In genomic region chrX:19849433-19850190, GRCh38 we compare ENCODE assay signal across 11 cellular contexts. TPM values are rescaled to one million over a fixed set of nuclear protein-coding genes. Genes with fewer than 3 reads are reported as not detected.
A peak's percentile ranks its signal among the peaks of the same experiment; 100 is the strongest.
DNase-seq lines count a peak whose midpoint lies in the region; ATAC-seq and TF ChIP-seq lines count a peak whose summit lies in the region.
"Had no signal": no experiment of that assay in that cellular context is flagged by ENCODE, and none has a peak within 500 bp of the region (broad histone marks: within the 10 kb centered on the region; RNA-seq: fewer than 3 reads in every experiment).

No MANE protein-coding gene starts in this region.

- H3K9me3 ChIP-seq in CD8-positive, alpha-beta T cell (ENCODE audit: low read length), result no peaks in the 10 kb centered on the region
- no peaks in the 10 kb centered on the region for H3K9me3 ChIP-seq in breast epithelium

- H3K9me3 Mint-ChIP-seq in CD8-positive, alpha-beta T cell, result no peaks in the 10 kb centered on the region
- H3K9me3 Mint-ChIP-seq in T-helper 2 cell treated with Interferon-gamma antibody and Interleukin-4, amounts not matched to agents 5 μg/mL and 100 μg/mL, for 36 hours, result no peaks in the 10 kb centered on the region

- no peak for TF ChIP-seq CTCF in CD8-positive, alpha-beta T cell (IDR thresholded peaks at IDR 0.05)
- no peak for TF ChIP-seq CTCF in breast epithelium (IDR thresholded peaks at IDR 0.05)

- H3K36me3 Mint-ChIP-seq in CD8-positive, alpha-beta T cell, result peaks cover 6% of the 10 kb centered on the region
- H3K36me3 Mint-ChIP-seq in T-helper 2 cell treated with Interferon-gamma antibody and Interleukin-4, amounts not matched to agents 5 μg/mL and 100 μg/mL, for 36 hours (ENCODE audit: low read depth), result peaks cover 9% of the 10 kb centered on the region

- no peak overlapping the region for H3K27ac ChIP-seq in CD8-positive, alpha-beta T cell (ENCODE audit: low read depth, low read length)
- no peak overlapping the region for H3K27ac ChIP-seq in breast epithelium
- H3K27ac ChIP-seq: esophagus muscularis mucosa had no signal

- TF ChIP-seq POLR2A in breast epithelium (IDR thresholded peaks at IDR 0.05), result no peak

- peaks cover 13% of the 10 kb centered on the region for H3K4me1 ChIP-seq in CD8-positive, alpha-beta T cell (ENCODE audit: insufficient read depth, low read length)
- no peaks in the 10 kb centered on the region for H3K4me1 ChIP-seq in breast epithelium
- H3K4me1 ChIP-seq: esophagus muscularis mucosa had no signal

- H3K4me3 Mint-ChIP-seq in CD8-positive, alpha-beta T cell, result peak overlapping the region; percentile 54
- peak overlapping the region; percentile 45 for H3K4me3 Mint-ChIP-seq in T-helper 2 cell treated with Interferon-gamma antibody and Interleukin-4, amounts not matched to agents 5 μg/mL and 100 μg/mL, for 36 hours
- H3K4me3 Mint-ChIP-seq: HFFc6 had no signal

- no peak for ATAC-seq in CD8-positive, alpha-beta T cell
- ATAC-seq in GM19438 (IDR thresholded peaks at IDR 0.05; ENCODE audit: low read depth, unreplicated experiment) (peak; percentile 72), HG03103 (IDR thresholded peaks at IDR 0.05; ENCODE audit: low read depth, unreplicated experiment) (peak; percentile 71)

- peak overlapping the region; percentile 79 for H3K27ac Mint-ChIP-seq in CD8-positive, alpha-beta T cell
- peak overlapping the region; percentile 88 for H3K27ac Mint-ChIP-seq in T-helper 2 cell treated with Interferon-gamma antibody and Interleukin-4, amounts not matched to agents 5 μg/mL and 100 μg/mL, for 36 hours
- H3K27ac Mint-ChIP-seq: HFFc6 had no signal

- H3K4me3 ChIP-seq in CD8-positive, alpha-beta T cell (ENCODE audit: low read depth, low read length), result no peak overlapping the region
- no peak overlapping the region for H3K4me3 ChIP-seq in breast epithelium
- H3K4me3 ChIP-seq: esophagus muscularis mucosa had no signal

- POLR2A ChIA-PET in CD8-positive, alpha-beta T cell (lab: Charles Lee), result no interaction called here

- H3K36me3 ChIP-seq in CD8-positive, alpha-beta T cell (ENCODE audit: insufficient read depth, low read length), result no peaks in the 10 kb centered on the region
- H3K36me3 ChIP-seq in breast epithelium, result no peaks in the 10 kb centered on the region
- H3K36me3 ChIP-seq: esophagus muscularis mucosa had no signal

- intact Hi-C loops in CD8-positive, alpha-beta T cell (cut with DNase I, micrococcal nuclease), result no loop called here
- intact Hi-C loops in breast epithelium (cut with DNase I; ENCODE audit: low total_unique reads), result no loop called here

- peaks cover 35% of the 10 kb centered on the region for H3K4me1 Mint-ChIP-seq in CD8-positive, alpha-beta T cell (ENCODE audit: low read depth)
- peaks cover 36% of the 10 kb centered on the region for H3K4me1 Mint-ChIP-seq in T-helper 2 cell treated with Interferon-gamma antibody and Interleukin-4, amounts not matched to agents 5 μg/mL and 100 μg/mL, for 36 hours (ENCODE audit: low read depth)

- H3K27me3 ChIP-seq in CD8-positive, alpha-beta T cell (ENCODE audit: insufficient read depth, low read length), result no peaks in the 10 kb centered on the region
- peaks cover 0 to 14% of the 10 kb centered on the region in 2 donors for H3K27me3 ChIP-seq in breast epithelium
- H3K27me3 ChIP-seq: esophagus muscularis mucosa had no signal

- no peak for DNase-seq in CD8-positive, alpha-beta T cell
- DNase-seq in T-helper 2 cell treated with Interferon-gamma antibody and Interleukin-4, amounts not matched to agents 5 μg/mL and 100 μg/mL, for 36 hours (ENCODE audit: low spot score), result no peak
- DNase-seq in HCEC 1CT (no peak), breast epithelium (ENCODE audit: low spot score in 2 of 2) (no peak), NCI-H2171 (lab: John Stamatoyannopoulos, UW) (no peak)
- no peak for DNase-seq in effector CD8-positive, alpha-beta T cell (lab: John Stamatoyannopoulos, UW)
- DNase-seq: HFFc6; stimulated activated CD4-positive, alpha-beta T cell treated with anti-CD3 and anti-CD28 coated beads, Interleukin-4, amount 100 ng/mL, for 1 hour had no signal

- CTCF ChIA-PET in CD8-positive, alpha-beta T cell (lab: Charles Lee), result interaction anchor here (1.4 kb wide), 1 partner anchor 9 kb away, joined by 3 read pairs; no protein-coding TSS in a partner anchor

- H3K27me3 Mint-ChIP-seq in CD8-positive, alpha-beta T cell (ENCODE audit: low read depth), result no peaks in the 10 kb centered on the region
- H3K27me3 Mint-ChIP-seq in T-helper 2 cell treated with Interferon-gamma antibody and Interleukin-4, amounts not matched to agents 5 μg/mL and 100 μg/mL, for 36 hours (ENCODE audit: low read depth), result no peaks in the 10 kb centered on the region

RNA-seq across cellular contexts. Expression of gene SH3KBP1, which starts 37.8 kb away (rescaled TPM):
- 10 to 100 TPM; 53.5 to 60.6 TPM for total RNA-seq in CD8-positive, alpha-beta T cell
- total RNA-seq in breast epithelium, result 10 to 100 TPM; 17.9 to 50.4 (median 21.0) TPM
